ENCODE assay signal across 9 cellular contexts in genomic region chr2:65377556-65378307, GRCh38. TPM values are rescaled to one million over a fixed set of nuclear protein-coding genes. Genes with fewer than 3 reads are reported as not detected.
DNase-seq lines count a peak whose midpoint lies in the region; ATAC-seq and TF ChIP-seq lines count a peak whose summit lies in the region.
"Had no signal": no experiment of that assay in that cellular context is flagged by ENCODE, and none has a peak within 500 bp of the region (broad histone marks: within the 10 kb centered on the region; RNA-seq: fewer than 3 reads in every experiment).

No MANE protein-coding gene starts in this region.

- H3K4me3 ChIP-seq in mesodermal cell (ENCODE audit: extremely low read depth, insufficient read depth, low read length, poor library complexity, severe bottlenecking) (no peak overlapping the region), dorsolateral prefrontal cortex (no peak overlapping the region), H7 (ENCODE audit: insufficient read depth, low read depth, low read length) (no peak overlapping the region)

- no peaks in the 10 kb centered on the region for H3K9me3 ChIP-seq in mesodermal cell (ENCODE audit: control insufficient read depth, low read length)

- H3K36me3 Mint-ChIP-seq in Calu3 (ENCODE audit: insufficient read depth, unreplicated experiment): peaks cover 3% of the 10 kb centered on the region

- H3K9me3 Mint-ChIP-seq in Calu3 (ENCODE audit: low read depth, unreplicated experiment): no peaks in the 10 kb centered on the region
- H3K9me3 Mint-ChIP-seq: nephron had no signal

- intact Hi-C loops in Calu3 (cut with micrococcal nuclease; ENCODE audit: unreplicated experiment) (no loop called here), dorsolateral prefrontal cortex (cut with DNase I) (no loop called here)

- WGBS in mesodermal cell (ENCODE audit: insufficient coverage in 2 of 2), 2 experiments: 17 to 25% methylated on average over 3 to 4 of the region's 5 CpGs

- H3K27me3 ChIP-seq in dorsolateral prefrontal cortex (no peaks in the 10 kb centered on the region), H7 (ENCODE audit: control insufficient read depth, insufficient read depth, low read length) (no peaks in the 10 kb centered on the region)

- peak; percentile 51 for DNase-seq in Calu3
- peak; percentile 97 to 98 for DNase-seq in Kasumi-1 (lab: John Stamatoyannopoulos, UW)
- DNase-seq in astrocyte of the hippocampus (ENCODE audit: low read depth, low spot score): peak; percentile 86
- DNase-seq in dorsolateral prefrontal cortex: no peak
- no peak for DNase-seq in NCI-H526 treated with DMSO at 0.1 percent for 48 hours (lab: John Stamatoyannopoulos, UW)
- DNase-seq in H7: no peak

- peaks cover 16% of the 10 kb centered on the region for H3K36me3 ChIP-seq in mesodermal cell (ENCODE audit: control insufficient read depth, insufficient read depth, low read length)
- H3K36me3 ChIP-seq in H7 (replicated peaks; ENCODE audit: control insufficient read depth, insufficient read depth, low read length): no peaks in the 10 kb centered on the region

- H3K4me3 Mint-ChIP-seq in Calu3 (ENCODE audit: low read depth, unreplicated experiment): no peak overlapping the region
- H3K4me3 Mint-ChIP-seq: nephron had no signal

- TF ChIP-seq CTCF in Calu3 (IDR thresholded peaks at IDR 0.05; ENCODE audit: unreplicated experiment) (no peak), dorsolateral prefrontal cortex (IDR thresholded peaks at IDR 0.05 in 54 of 56, conservative IDR thresholded peaks at IDR 0.05 in 2 of 56; ENCODE audit: low read depth in 1 of 56, partially characterized antibody in 56 of 56) (no peak)

- H3K4me1 Mint-ChIP-seq in Calu3 (ENCODE audit: low read depth, unreplicated experiment): peaks cover 88% of the 10 kb centered on the region

- H3K27ac ChIP-seq in mesodermal cell (ENCODE audit: low read depth, low read length, severe bottlenecking) (peak overlapping the region; percentile 70), dorsolateral prefrontal cortex (peak overlapping the region in 28 of 59 donors; percentile 2 to 63 (median 38))

- ATAC-seq in HG02981 (IDR thresholded peaks at IDR 0.05; ENCODE audit: unreplicated experiment): no peak

- no peaks in the 10 kb centered on the region for H3K27me3 Mint-ChIP-seq in Calu3 (ENCODE audit: unreplicated experiment)

- CTCF ChIA-PET in Calu3 (lab: Charles Lee): interaction anchor here (0.5 to 1.0 kb wide), 3 partner anchors 27 to 876 kb away, joined by 4 to 5 read pairs (median 4); no protein-coding TSS in a partner anchor

- no TSS peak for BruUV-seq in Calu3 (replicated peaks; lab: Mats Ljungman, UMichigan)

- peaks cover 66% of the 10 kb centered on the region for H3K4me1 ChIP-seq in mesodermal cell (ENCODE audit: control insufficient read depth, insufficient read depth, low read length, poor library complexity, severe bottlenecking)

- H3K27ac Mint-ChIP-seq in Calu3 (ENCODE audit: unreplicated experiment): peak overlapping the region; percentile 56
- H3K27ac Mint-ChIP-seq: nephron had no signal

RNA-seq across cellular contexts. Expression of gene SPRED2, which starts 54.7 kb away (rescaled TPM):
- total RNA-seq in Calu3 (2022) (28.9 and 33.3 TPM in 2 replicates), dorsolateral prefrontal cortex (10 to 100 TPM; 28.2 to 82.4 (median 50.7) TPM)
- 76.9 TPM for polyA plus RNA-seq in mesodermal cell (2013, experiment 1 of 2)
- 65.3 TPM for polyA plus RNA-seq in mesodermal cell (2013, experiment 2 of 2)
- total RNA-seq in H7 (2014; rRNA removed; shearing (Covaris generic)): 15.1 and 16.1 TPM in 2 replicates

Comparison
In these comparisons a context has a peak if more than half of its experiments do, and no peak if none do; other contexts are left out.
1. DNase-seq: peak in Calu3 (single experiment), Kasumi-1 (2 of 2) and astrocyte of the hippocampus (single experiment); none in dorsolateral prefrontal cortex (0 of 10), NCI-H526 treated with DMSO at 0.1 percent for 48 hours (single experiment) and H7 (single experiment).